In genomic region chr3:140941434-140942220, GRCh38 we compare ENCODE assay signal across 1 cellular context.
TF ChIP-seq lines count a peak whose summit lies in the region.

Gene SLC25A36, plus strand, starts transcription at chr3:140941836. Its CDS starts 219 bp downstream, at chr3:140942055.

TF ChIP-seq in HepG2, 621 proteins besides CTCF, POLR2A, EP300 and RAD21 (continued from another document and continues in another):
- peak; percentile 68; the same call in 1 of the 2 replicates for TF ChIP-seq ZBTB25 (CRISPR knock-in tag; IDR thresholded peaks at IDR 0.05)
- peak; percentile 92 for TF ChIP-seq HNF1B (CRISPR knock-in tag; IDR thresholded peaks at IDR 0.05)
- peak; percentile 59; the same call in 1 of the 2 replicates for TF ChIP-seq ISX (CRISPR knock-in tag; conservative IDR thresholded peaks at IDR 0.05)
- no peak; the same call in 1 of the 2 replicates for TF ChIP-seq ZSCAN5A (CRISPR knock-in tag; IDR thresholded peaks at IDR 0.05; ENCODE audit: borderline replicate concordance)
- TF ChIP-seq NAIF1 (CRISPR knock-in tag; IDR thresholded peaks at IDR 0.05; ENCODE audit: borderline replicate concordance): peak; percentile 87; the same call in 1 of the 2 replicates
- peak; percentile 94 for TF ChIP-seq SP4 (CRISPR knock-in tag; IDR thresholded peaks at IDR 0.05)
- TF ChIP-seq ZNF501 (CRISPR knock-in tag; IDR thresholded peaks at IDR 0.05): peak; percentile 74
- TF ChIP-seq IKZF5 (CRISPR knock-in tag; IDR thresholded peaks at IDR 0.05): peak; percentile 86
- TF ChIP-seq ZNF83 (CRISPR knock-in tag; IDR thresholded peaks at IDR 0.05; ENCODE audit: borderline replicate concordance): no peak
- peak; percentile 57 for TF ChIP-seq NR0B2 (CRISPR knock-in tag; IDR thresholded peaks at IDR 0.05)
- no peak for TF ChIP-seq CHD4 (IDR thresholded peaks at IDR 0.05; ENCODE audit: borderline replicate concordance, low read length)
- TF ChIP-seq MXI1 (IDR thresholded peaks at IDR 0.05; ENCODE audit: borderline replicate concordance, low read depth, low read length): peak; percentile 64; the same call in 1 of the 3 replicates
- TF ChIP-seq SMYD3 (CRISPR knock-in tag; IDR thresholded peaks at IDR 0.05): peak; percentile 87; the same call in 1 of the 2 replicates
- peak; percentile 97 for TF ChIP-seq ATF7-NPFF (CRISPR knock-in tag; IDR thresholded peaks at IDR 0.05; ENCODE audit: low read depth)
- TF ChIP-seq KAT8 (CRISPR knock-in tag; IDR thresholded peaks at IDR 0.05): peak; percentile 91
- 0 out of 2 replicates have a peak, but pooled peaks have one; percentile 7 for TF ChIP-seq HNF4G (IDR thresholded peaks at IDR 0.05; ENCODE audit: borderline replicate concordance, low read depth, low read length)
- TF ChIP-seq HNF4G (CRISPR knock-in tag; IDR thresholded peaks at IDR 0.05; ENCODE audit: borderline replicate concordance, low read depth): 0 out of 2 replicates have a peak, but pooled peaks have one; percentile 50
- TF ChIP-seq CEBPB (IDR thresholded peaks at IDR 0.05; ENCODE audit: borderline replicate concordance, low read depth, low read length): no peak
- TF ChIP-seq ZNF75D (CRISPR knock-in tag; IDR thresholded peaks at IDR 0.05; ENCODE audit: borderline replicate concordance): peak; percentile 73; the same call in 1 of the 2 replicates
- TF ChIP-seq HNF1A (IDR thresholded peaks at IDR 0.05; ENCODE audit: low read depth): no peak
- peak; percentile 88 for TF ChIP-seq HNF1A (CRISPR knock-in tag; IDR thresholded peaks at IDR 0.05; ENCODE audit: borderline replicate concordance)
- peak; percentile 80; the same call in 1 of the 2 replicates for TF ChIP-seq ZNF747 (CRISPR knock-in tag; IDR thresholded peaks at IDR 0.05; ENCODE audit: borderline replicate concordance)
- peak; percentile 94 for TF ChIP-seq ZC3H13 (CRISPR knock-in tag; IDR thresholded peaks at IDR 0.05)
- TF ChIP-seq ZNF891 (CRISPR knock-in tag; IDR thresholded peaks at IDR 0.05): peak; percentile 74; the same call in 1 of the 2 replicates
- peak; percentile 74 for TF ChIP-seq RBM39 (IDR thresholded peaks at IDR 0.05; ENCODE audit: low read depth, low read length, poor library complexity, severe bottlenecking)
- TF ChIP-seq ZNF788 (CRISPR knock-in tag; IDR thresholded peaks at IDR 0.05; ENCODE audit: borderline replicate concordance): peak; percentile 89; the same call in 1 of the 2 replicates
- peak; percentile 96 for TF ChIP-seq ZNF792 (CRISPR knock-in tag; IDR thresholded peaks at IDR 0.05)
- peak; percentile 87; the same call in 1 of the 2 replicates for TF ChIP-seq KLF13 (CRISPR knock-in tag; IDR thresholded peaks at IDR 0.05)
- TF ChIP-seq ZNF558 (CRISPR knock-in tag; IDR thresholded peaks at IDR 0.05; ENCODE audit: borderline replicate concordance): peak; percentile 88; the same call in 1 of the 2 replicates
- TF ChIP-seq ELF1 (CRISPR knock-in tag; IDR thresholded peaks at IDR 0.05): peak; percentile 80
- no peak; the same call in 1 of the 2 replicates for TF ChIP-seq ZNF460 (CRISPR knock-in tag; IDR thresholded peaks at IDR 0.05; ENCODE audit: borderline replicate concordance)
- peak; percentile 96 for TF ChIP-seq HES4 (CRISPR knock-in tag; IDR thresholded peaks at IDR 0.05; ENCODE audit: borderline replicate concordance)
- peak; percentile 66; the same call in 1 of the 2 replicates for TF ChIP-seq BRCA1 (CRISPR knock-in tag; IDR thresholded peaks at IDR 0.05)
- peak; percentile 91 for TF ChIP-seq KLF11 (CRISPR knock-in tag; IDR thresholded peaks at IDR 0.05)
- TF ChIP-seq MXD4 (CRISPR knock-in tag; IDR thresholded peaks at IDR 0.05): peak; percentile 85; the same call in 1 of the 2 replicates
- TF ChIP-seq ZNF777 (CRISPR knock-in tag; IDR thresholded peaks at IDR 0.05): no peak
- peak; percentile 23; the same call in 1 of the 2 replicates for TF ChIP-seq HNF4A (CRISPR knock-in tag; IDR thresholded peaks at IDR 0.05)
- peak; percentile 97 for TF ChIP-seq ZNF589 (CRISPR knock-in tag; conservative IDR thresholded peaks at IDR 0.05)
- no peak for TF ChIP-seq NBN (conservative IDR thresholded peaks at IDR 0.05)
- TF ChIP-seq ZKSCAN8 (CRISPR knock-in tag; IDR thresholded peaks at IDR 0.05; ENCODE audit: borderline replicate concordance): peak; percentile 81; the same call in 1 of the 2 replicates
- TF ChIP-seq NFAT5 (CRISPR knock-in tag; IDR thresholded peaks at IDR 0.05): peak; percentile 95
- peak; percentile 79; the same call in 1 of the 2 replicates for TF ChIP-seq NFATC3 (CRISPR knock-in tag; IDR thresholded peaks at IDR 0.05)
- no peak for TF ChIP-seq RBM22 (optimal IDR thresholded peaks at IDR 0.05; ENCODE audit: low read length)
- peak; percentile 60; the same call in 1 of the 2 replicates for TF ChIP-seq ZBTB7A (CRISPR knock-in tag; IDR thresholded peaks at IDR 0.05)
- peak; percentile 98 for TF ChIP-seq ZNF430 (CRISPR knock-in tag; IDR thresholded peaks at IDR 0.05)
- no peak for TF ChIP-seq ZNF737 (CRISPR knock-in tag; IDR thresholded peaks at IDR 0.05; ENCODE audit: borderline replicate concordance)
- TF ChIP-seq MIXL1 (CRISPR knock-in tag; IDR thresholded peaks at IDR 0.05): peak; percentile 66
- TF ChIP-seq KLF9 (CRISPR knock-in tag; IDR thresholded peaks at IDR 0.05; ENCODE audit: low read depth): 0 out of 2 replicates have a peak, but pooled peaks have one; percentile 20
- TF ChIP-seq ZBTB42 (CRISPR knock-in tag; IDR thresholded peaks at IDR 0.05): 0 out of 2 replicates have a peak, but pooled peaks have one; percentile 72
- no peak for TF ChIP-seq MAFK (conservative IDR thresholded peaks at IDR 0.05 in 1 of 2, IDR thresholded peaks at IDR 0.05 in 1 of 2; ENCODE audit: low read length in 2 of 2)
- no peak for TF ChIP-seq ZNF326 (CRISPR knock-in tag; IDR thresholded peaks at IDR 0.05; ENCODE audit: borderline replicate concordance)
